ENCODE assay signal across 31 cellular contexts in genomic region chr4:112411781-112412281, GRCh38.
DNase-seq lines count a peak whose midpoint lies in the region; TF ChIP-seq lines count a peak whose summit lies in the region.
"Had no signal": no experiment of that assay in that cellular context is flagged by ENCODE, and none has a peak within 500 bp of the region (broad histone marks: within the 10 kb centered on the region; RNA-seq: fewer than 3 reads in every experiment).

No MANE protein-coding gene starts in this region.

- H3K27me3 ChIP-seq in H7 (ENCODE audit: control insufficient read depth, insufficient read depth, low read length): no peaks in the 10 kb centered on the region
- H3K27me3 ChIP-seq in neuronal stem cell (ENCODE audit: control insufficient read depth in 3 of 3, insufficient read depth in 3 of 3, low read depth in 1 of 3, low read length in 3 of 3): no peaks in the 10 kb centered on the region
- H3K27me3 ChIP-seq in tibial artery: no peaks in the 10 kb centered on the region
- H3K27me3 ChIP-seq: gastrocnemius medialis, neutrophil, uterus had no signal

- H3K14ac ChIP-seq in neuronal stem cell (ENCODE audit: low read length): no peak overlapping the region

- H3K9me3 Mint-ChIP-seq in glutamatergic neuron (ENCODE audit: unreplicated experiment): no peaks in the 10 kb centered on the region
- H3K9me3 Mint-ChIP-seq: activated T-cell treated with anti-CD3 and anti-CD28 coated beads, Interleukin-2, amount 50 U/mL, for 72 hours; memory B cell had no signal

- no peak overlapping the region for H3K27ac Mint-ChIP-seq in glutamatergic neuron (ENCODE audit: unreplicated experiment)
- H3K27ac Mint-ChIP-seq: activated CD4-positive, alpha-beta T cell treated with anti-CD3 and anti-CD28 coated beads, Interleukin-2, amount 10 ng/mL, durations not matched to agents 7 days and 5 days; activated CD8-positive, alpha-beta memory T cell treated with anti-CD3 and anti-CD28 coated beads, Interleukin-2, amount 10 ng/mL, durations not matched to agents 7 days and 5 days; activated T-cell treated with anti-CD3 and anti-CD28 coated beads, Interleukin-2, amount 50 U/mL, for 72 hours; memory B cell; progenitor cell of endocrine pancreas had no signal

- no peak overlapping the region for H3K4me3 Mint-ChIP-seq in glutamatergic neuron (ENCODE audit: unreplicated experiment)
- H3K4me3 Mint-ChIP-seq: activated CD4-positive, alpha-beta T cell treated with anti-CD3 and anti-CD28 coated beads, Interleukin-2, amount 10 ng/mL, durations not matched to agents 7 days and 5 days; activated CD8-positive, alpha-beta memory T cell treated with anti-CD3 and anti-CD28 coated beads, Interleukin-2, amount 10 ng/mL, durations not matched to agents 7 days and 5 days; activated T-cell treated with anti-CD3 and anti-CD28 coated beads, Interleukin-2, amount 50 U/mL, for 72 hours; memory B cell had no signal

- H3K4me3 ChIP-seq in H7 (ENCODE audit: insufficient read depth, low read depth, low read length) (no peak overlapping the region; the same call in 1 of the 2 replicates), neuronal stem cell (ENCODE audit: low read length in 2 of 2) (peak overlapping the region in 1 of 2 donors; percentile 34), tibial artery (no peak overlapping the region)
- H3K4me3 ChIP-seq: cardiac muscle cell, gastrocnemius medialis, PC-9, uterus had no signal

- peak overlapping the region; percentile 7 for H2BK5ac ChIP-seq in neuronal stem cell (ENCODE audit: low read length)

- H3K27ac ChIP-seq in neuronal stem cell (replicated peaks; ENCODE audit: low read length) (peak overlapping the region; percentile 70), tibial artery (no peak overlapping the region)
- H3K27ac ChIP-seq: C4-2B, cardiac muscle cell, gastrocnemius medialis, neutrophil, PC-9, uterus, WERI-Rb-1 had no signal

- no peak overlapping the region for H2AFZ ChIP-seq in neuronal stem cell (ENCODE audit: low read length)
- H2AFZ ChIP-seq: PC-9 had no signal

- peak overlapping the region; percentile 58 for H2BK12ac ChIP-seq in neuronal stem cell (ENCODE audit: low read length)

- no peak overlapping the region for H2BK120ac ChIP-seq in neuronal stem cell (ENCODE audit: low read depth, low read length)

- H3K4me1 ChIP-seq in neuronal stem cell (ENCODE audit: control insufficient read depth in 2 of 2, insufficient read depth in 1 of 2, low read depth in 1 of 2, low read length in 2 of 2): peaks cover 0 to 9% of the 10 kb centered on the region in 2 donors
- no peaks in the 10 kb centered on the region for H3K4me1 ChIP-seq in tibial artery
- H3K4me1 ChIP-seq: gastrocnemius medialis, uterus had no signal

- H4K91ac ChIP-seq in neuronal stem cell (ENCODE audit: low read depth, low read length, poor library complexity): no peak overlapping the region

- H2BK15ac ChIP-seq in neuronal stem cell (ENCODE audit: low read length): no peak overlapping the region

- no peaks in the 10 kb centered on the region for H3K79me1 ChIP-seq in neuronal stem cell (ENCODE audit: low read depth, low read length)

- WGBS in neuronal stem cell (ENCODE audit: extremely low coverage in 2 of 2, insufficient read length in 2 of 2, insufficient replicate concordance in 1 of 2), 2 donors: no CpG with 5 or more reads among the region's 30 CpGs

- intact Hi-C loops in tibial artery (cut with DNase I; ENCODE audit: low total_unique reads): no loop called here

- H3K4me2 ChIP-seq in neuronal stem cell (ENCODE audit: insufficient read depth, low read length, poor library complexity, severe bottlenecking): peak overlapping the region; percentile 41
- H3K4me2 ChIP-seq: PC-9 had no signal

- DNase-seq in H7 (peak; percentile 57), amygdala (lab: John Stamatoyannopoulos, UW) (peak in 44 of 56 donors; percentile 1 to 81 (median 24)), hippocampal formation (lab: John Stamatoyannopoulos, UW) (peak; percentile 23 to 30), neuronal stem cell (ENCODE audit: low spot score) (peak; percentile 54), tibial artery (no peak), glutamatergic neuron (no peak), NCI-H2227 (lab: John Stamatoyannopoulos, UW; ENCODE audit: unreplicated experiment) (no peak)
- DNase-seq: activated CD4-positive, alpha-beta T cell treated with anti-CD3 and anti-CD28 coated beads, Interleukin-2, amount 10 ng/mL, durations not matched to agents 7 days and 5 days; activated CD8-positive, alpha-beta memory T cell treated with anti-CD3 and anti-CD28 coated beads, Interleukin-2, amount 10 ng/mL, durations not matched to agents 7 days and 5 days; activated naive CD4-positive, alpha-beta T cell treated with Interleukin-2 at 50 U/mL for 16 hours; activated T-cell treated with anti-CD3 and anti-CD28 coated beads, Interleukin-2, amount 50 U/mL, for 72 hours; Calu3; cortex of kidney; DMS79 treated with DMSO at 0.1 percent for 48 hours; gastrocnemius medialis; NCI-H1048; NCI-H1694; NCI-H2171 treated with DMSO at 0.1 percent for 48 hours; NCI-H524 treated with DMSO at 0.1 percent for 48 hours; PC-9; SHP77; stimulated activated CD4-positive, alpha-beta T cell treated with anti-CD3 and anti-CD28 coated beads, Interleukin-15, amount 100 ng/mL, for 24 hours; stimulated activated naive CD4-positive, alpha-beta T cell treated with Interleukin-2 at 50 U/mL for 16 hours; T1000; uterus; WERI-Rb-1 had no signal

- H3K36me3 ChIP-seq in H7 (replicated peaks; ENCODE audit: control insufficient read depth, insufficient read depth, low read length) (no peaks in the 10 kb centered on the region), neuronal stem cell (replicated peaks in 1 of 2; ENCODE audit: control insufficient read depth in 2 of 2, insufficient read depth in 2 of 2, low read length in 2 of 2) (no peaks in the 10 kb centered on the region), tibial artery (peaks cover 26 to 43% (median 31%) of the 10 kb centered on the region in 3 donors)
- H3K36me3 ChIP-seq: cardiac muscle cell, gastrocnemius medialis, uterus, WERI-Rb-1 had no signal

- peak overlapping the region; percentile 4 for H3K23ac ChIP-seq in neuronal stem cell (ENCODE audit: low read depth, low read length, poor library complexity)

- peak overlapping the region; percentile 93 for H3K18ac ChIP-seq in neuronal stem cell (ENCODE audit: low read length)

- H3K9ac ChIP-seq in neuronal stem cell (ENCODE audit: low read depth, low read length, poor library complexity): no peak overlapping the region

- H3K4me1 Mint-ChIP-seq in glutamatergic neuron (ENCODE audit: low read depth, unreplicated experiment): no peaks in the 10 kb centered on the region
- H3K4me1 Mint-ChIP-seq: activated CD4-positive, alpha-beta T cell treated with anti-CD3 and anti-CD28 coated beads, Interleukin-2, amount 10 ng/mL, durations not matched to agents 7 days and 5 days; activated CD8-positive, alpha-beta memory T cell treated with anti-CD3 and anti-CD28 coated beads, Interleukin-2, amount 10 ng/mL, durations not matched to agents 7 days and 5 days; memory B cell had no signal

- H4K8ac ChIP-seq in neuronal stem cell (ENCODE audit: low read depth, low read length): no peak overlapping the region

- TF ChIP-seq CTCF in tibial artery (IDR thresholded peaks at IDR 0.05): no peak
- TF ChIP-seq CTCF in glutamatergic neuron (IDR thresholded peaks at IDR 0.05; ENCODE audit: partially characterized antibody, unreplicated experiment): no peak

- no peak overlapping the region for H3K4ac ChIP-seq in neuronal stem cell (ENCODE audit: low read length)

- H2AK5ac ChIP-seq in neuronal stem cell (ENCODE audit: low read depth, low read length): peak overlapping the region; percentile 7

- no peaks in the 10 kb centered on the region for H3K27me3 Mint-ChIP-seq in glutamatergic neuron (ENCODE audit: unreplicated experiment)
- H3K27me3 Mint-ChIP-seq: activated CD4-positive, alpha-beta T cell treated with anti-CD3 and anti-CD28 coated beads, Interleukin-2, amount 10 ng/mL, durations not matched to agents 7 days and 5 days; activated CD8-positive, alpha-beta memory T cell treated with anti-CD3 and anti-CD28 coated beads, Interleukin-2, amount 10 ng/mL, durations not matched to agents 7 days and 5 days; memory B cell had no signal

- H3K9me3 ChIP-seq in neuronal stem cell (replicated peaks in 1 of 2; ENCODE audit: control insufficient read depth in 2 of 2, insufficient read depth in 1 of 2, low read depth in 1 of 2, low read length in 2 of 2) (no peaks in the 10 kb centered on the region), tibial artery (no peaks in the 10 kb centered on the region)
- H3K9me3 ChIP-seq: gastrocnemius medialis, neutrophil, uterus had no signal

- no peaks in the 10 kb centered on the region for H3K36me3 Mint-ChIP-seq in glutamatergic neuron (ENCODE audit: unreplicated experiment)

Comparison
In these comparisons a context has a peak if more than half of its experiments do, and no peak if none do; other contexts are left out.
1. DNase-seq: peak in H7 (single experiment), amygdala (44 of 56), hippocampal formation (2 of 2) and neuronal stem cell (single experiment); none in tibial artery (0 of 2), glutamatergic neuron (single experiment) and NCI-H2227 (single experiment).